ENCODE assay signal across 33 cellular contexts in the genomic region with DNA sequence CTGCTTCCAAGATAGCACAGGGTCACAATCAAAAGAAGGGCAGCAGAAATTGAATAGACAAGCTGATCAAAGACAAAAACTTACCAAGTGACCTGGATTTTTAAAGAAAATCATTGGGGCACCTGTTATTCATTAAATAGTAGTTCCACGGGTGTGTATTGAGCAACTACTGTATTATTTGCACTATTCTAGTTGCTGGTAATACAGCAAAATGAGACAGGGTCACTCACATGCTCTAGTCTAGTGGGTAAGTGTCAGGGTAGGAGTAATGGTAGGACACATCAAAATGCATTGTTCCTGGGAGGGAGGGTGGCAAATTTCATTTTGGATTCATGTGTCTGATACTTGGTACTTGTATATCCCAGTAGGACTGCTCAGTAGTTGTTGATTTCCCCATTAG.
A peak's percentile ranks its signal among the peaks of the same experiment; 100 is the strongest.
DNase-seq lines count a peak whose midpoint lies in the region; ATAC-seq and TF ChIP-seq lines count a peak whose summit lies in the region.
"Had no signal": no experiment of that assay in that cellular context is flagged by ENCODE, and none has a peak within 500 bp of the region (broad histone marks: within the 10 kb centered on the region; RNA-seq: fewer than 3 reads in every experiment).

No MANE protein-coding gene starts in this region.

- H3F3A ChIP-seq in neural cell (ENCODE audit: insufficient read depth, low read length, poor library complexity, severe bottlenecking) = no peaks in the 10 kb centered on the region
- peaks cover 17% of the 10 kb centered on the region for H3F3A ChIP-seq in neural progenitor cell (ENCODE audit: low read depth)

- H3K27ac ChIP-seq in neural cell (ENCODE audit: low read length) = peak overlapping the region; percentile 42
- H3K27ac ChIP-seq in neural progenitor cell = no peak overlapping the region
- H3K27ac ChIP-seq in substantia nigra (ENCODE audit: low read depth, low read length, poor library complexity, severe bottlenecking) = no peak overlapping the region
- H3K27ac ChIP-seq in esophagus squamous epithelium = no peak overlapping the region
- H3K27ac ChIP-seq: 22Rv1; A549; BLaER1; BLaER1 treated with 17β-estradiol and CSF1 and Interleukin-3, amounts not matched to agents 10 nM and 100 nM; C4-2B had no signal

- H3K27me3 ChIP-seq in neural cell (ENCODE audit: insufficient read depth, low read depth, low read length) (no peaks in the 10 kb centered on the region), neural progenitor cell (no peaks in the 10 kb centered on the region), esophagus squamous epithelium (no peaks in the 10 kb centered on the region)
- H3K27me3 ChIP-seq: BE2C; BLaER1; BLaER1 treated with 17β-estradiol and CSF1 and Interleukin-3, amounts not matched to agents 10 nM and 100 nM had no signal

- H3K27me3 Mint-ChIP-seq in neural progenitor cell (ENCODE audit: insufficient read depth, low read depth) = peaks cover 2% of the 10 kb centered on the region

- no peaks in the 10 kb centered on the region for H3K36me3 ChIP-seq in neural cell (ENCODE audit: insufficient read depth, low read length)
- no peaks in the 10 kb centered on the region for H3K36me3 ChIP-seq in neural progenitor cell
- H3K36me3 ChIP-seq in esophagus squamous epithelium = no peaks in the 10 kb centered on the region
- H3K36me3 ChIP-seq: BE2C; BLaER1; BLaER1 treated with 17β-estradiol and CSF1 and Interleukin-3, amounts not matched to agents 10 nM and 100 nM had no signal

- WGBS in esophagus squamous epithelium, 2 donors = 50 to 58% methylated on average over 1 of the region's 1 CpG

- POLR2A ChIA-PET in GM10248 (lab: Yijun Ruan, JAX) = no interaction called here

- DNase-seq in left lobe of liver (ENCODE audit: low spot score) = no peak
- DNase-seq in neural progenitor cell (ENCODE audit: low spot score) = no peak
- no peak for DNase-seq in GM10248 (ENCODE audit: extremely low spot score)
- DNase-seq in substantia nigra (lab: John Stamatoyannopoulos, UW) = no peak
- no peak for DNase-seq in esophagus squamous epithelium (lab: John Stamatoyannopoulos, UW)
- DNase-seq: 8988T; ACHN; AML-193; BE2C; C1 segment of cervical spinal cord; Caco-2; Calu3; CD4-positive, alpha-beta memory T cell; CD4-positive, alpha-beta T cell; CD4-positive, CD25-positive, alpha-beta regulatory T cell; CD8-positive, alpha-beta memory T cell; CD8-positive, alpha-beta T cell; COR-L47; DMS 273 treated with DMSO at 0.1 percent for 48 hours; DMS153; DMS53; DMS79; DMS79 treated with DMSO at 0.1 percent for 48 hours; DND-41; EL had no signal

- H2AFZ ChIP-seq in neural cell (ENCODE audit: low read depth, low read length) (no peak overlapping the region), neural progenitor cell (replicated peaks) (no peak overlapping the region)

- H3K27ac Mint-ChIP-seq in neural progenitor cell = peak overlapping the region; percentile 32
- H3K27ac Mint-ChIP-seq: B cell; CD14-positive monocyte; CD4-positive, alpha-beta memory T cell; CD4-positive, alpha-beta T cell; CD4-positive, CD25-positive, alpha-beta regulatory T cell; CD8-positive, alpha-beta memory T cell; CD8-positive, alpha-beta T cell had no signal

- ATAC-seq in left lobe of liver = peak; percentile 39
- ATAC-seq: A549; CD8-positive, alpha-beta T cell had no signal

- no peak for TF ChIP-seq POLR2A in esophagus squamous epithelium (IDR thresholded peaks at IDR 0.05)

- peaks cover 6% of the 10 kb centered on the region for H3K9me3 Mint-ChIP-seq in neural progenitor cell
- H3K9me3 Mint-ChIP-seq: CD4-positive, alpha-beta T cell; CD8-positive, alpha-beta memory T cell; CD8-positive, alpha-beta T cell had no signal

- H3K4me1 ChIP-seq in neural progenitor cell (peaks cover 17% of the 10 kb centered on the region), esophagus squamous epithelium (no peaks in the 10 kb centered on the region)
- H3K4me1 ChIP-seq: A549; BE2C; BLaER1; BLaER1 treated with 17β-estradiol and CSF1 and Interleukin-3, amounts not matched to agents 10 nM and 100 nM; Caco-2 had no signal

- no peak overlapping the region for H3K4me2 ChIP-seq in neural cell (ENCODE audit: low read length)
- no peak overlapping the region for H3K4me2 ChIP-seq in neural progenitor cell
- H3K4me2 ChIP-seq: A549; BLaER1; BLaER1 treated with 17β-estradiol and CSF1 and Interleukin-3, amounts not matched to agents 10 nM and 100 nM had no signal

- no peaks in the 10 kb centered on the region for H3K9me3 ChIP-seq in neural cell (ENCODE audit: low read length)
- H3K9me3 ChIP-seq in neural progenitor cell (ENCODE audit: low read depth) = no peaks in the 10 kb centered on the region
- H3K9me3 ChIP-seq in esophagus squamous epithelium = no peaks in the 10 kb centered on the region
- H3K9me3 ChIP-seq: A549, BE2C, BLaER1, Caco-2 had no signal

- CTCF ChIA-PET in GM10248 (lab: Yijun Ruan, JAX) = no interaction called here

- no peaks in the 10 kb centered on the region for H3K9me2 ChIP-seq in neural cell (ENCODE audit: insufficient read depth, low read length)

- H3K79me2 ChIP-seq in neural cell (replicated peaks; ENCODE audit: insufficient read depth, low read length) (no peaks in the 10 kb centered on the region), neural progenitor cell (ENCODE audit: low read depth) (no peaks in the 10 kb centered on the region)

- H3K4me3 Mint-ChIP-seq in neural progenitor cell = no peak overlapping the region
- H3K4me3 Mint-ChIP-seq: B cell; CD14-positive monocyte; CD4-positive, alpha-beta memory T cell; CD4-positive, alpha-beta T cell; CD4-positive, CD25-positive, alpha-beta regulatory T cell; CD8-positive, alpha-beta memory T cell; CD8-positive, alpha-beta T cell had no signal

- TF ChIP-seq CTCF in neural cell (IDR thresholded peaks at IDR 0.05; ENCODE audit: poor library complexity, severe bottlenecking) = no peak
- TF ChIP-seq CTCF in neural progenitor cell (IDR thresholded peaks at IDR 0.05) = no peak
- TF ChIP-seq CTCF in GM10248 (IDR thresholded peaks at IDR 0.05; ENCODE audit: control extremely low read depth, extremely low read depth, low read depth, missing control alignments) = no peak
- no peak for TF ChIP-seq CTCF in esophagus squamous epithelium (IDR thresholded peaks at IDR 0.05)

- intact Hi-C loops in esophagus squamous epithelium (cut with DNase I) = no loop called here

- H3K4me3 ChIP-seq in neural cell (ENCODE audit: low read length) = no peak overlapping the region
- no peak overlapping the region for H3K4me3 ChIP-seq in neural progenitor cell
- H3K4me3 ChIP-seq in esophagus squamous epithelium = no peak overlapping the region
- H3K4me3 ChIP-seq: A549; BLaER1; BLaER1 treated with 17β-estradiol and CSF1 and Interleukin-3, amounts not matched to agents 10 nM and 100 nM had no signal

- TF ChIP-seq EP300 in neural cell (conservative IDR thresholded peaks at IDR 0.05; ENCODE audit: poor library complexity, severe bottlenecking) = no peak

- TF ChIP-seq RAD21 in neural cell (conservative IDR thresholded peaks at IDR 0.05) = no peak

- no peaks in the 10 kb centered on the region for H4K20me1 ChIP-seq in neural cell (ENCODE audit: insufficient read depth)
- H4K20me1 ChIP-seq in neural progenitor cell (ENCODE audit: low read depth) = no peaks in the 10 kb centered on the region
- H4K20me1 ChIP-seq: BLaER1; BLaER1 treated with 17β-estradiol and CSF1 and Interleukin-3, amounts not matched to agents 10 nM and 100 nM had no signal

- peaks cover 21% of the 10 kb centered on the region for H3K4me1 Mint-ChIP-seq in neural progenitor cell
- H3K4me1 Mint-ChIP-seq: B cell; CD14-positive monocyte; CD4-positive, alpha-beta memory T cell; CD4-positive, CD25-positive, alpha-beta regulatory T cell; CD8-positive, alpha-beta memory T cell had no signal

- H3K9ac ChIP-seq in neural cell (ENCODE audit: low read length) (no peak overlapping the region), neural progenitor cell (no peak overlapping the region)
- H3K9ac ChIP-seq: BLaER1; BLaER1 treated with 17β-estradiol and CSF1 and Interleukin-3, amounts not matched to agents 10 nM and 100 nM had no signal

- H3K36me3 Mint-ChIP-seq in neural progenitor cell = no peaks in the 10 kb centered on the region
- H3K36me3 Mint-ChIP-seq: CD14-positive monocyte; CD4-positive, alpha-beta memory T cell; CD4-positive, CD25-positive, alpha-beta regulatory T cell; CD8-positive, alpha-beta memory T cell; CD8-positive, alpha-beta T cell had no signal

TF ChIP-seq in neural cell, 6 proteins besides CTCF, POLR2A, EP300 and RAD21:
- TF ChIP-seq POLR2AphosphoS5 (IDR thresholded peaks at IDR 0.05) = no peak
- no peak for TF ChIP-seq SMC3 (conservative IDR thresholded peaks at IDR 0.05; ENCODE audit: poor library complexity)
- TF ChIP-seq TAF1 (IDR thresholded peaks at IDR 0.05; ENCODE audit: low read depth) = no peak
- TF ChIP-seq EZH2 (IDR thresholded peaks at IDR 0.05; ENCODE audit: borderline replicate concordance, insufficient read depth, low read length, poor library complexity, severe bottlenecking) = no peak
- TF ChIP-seq, protein P1, sequence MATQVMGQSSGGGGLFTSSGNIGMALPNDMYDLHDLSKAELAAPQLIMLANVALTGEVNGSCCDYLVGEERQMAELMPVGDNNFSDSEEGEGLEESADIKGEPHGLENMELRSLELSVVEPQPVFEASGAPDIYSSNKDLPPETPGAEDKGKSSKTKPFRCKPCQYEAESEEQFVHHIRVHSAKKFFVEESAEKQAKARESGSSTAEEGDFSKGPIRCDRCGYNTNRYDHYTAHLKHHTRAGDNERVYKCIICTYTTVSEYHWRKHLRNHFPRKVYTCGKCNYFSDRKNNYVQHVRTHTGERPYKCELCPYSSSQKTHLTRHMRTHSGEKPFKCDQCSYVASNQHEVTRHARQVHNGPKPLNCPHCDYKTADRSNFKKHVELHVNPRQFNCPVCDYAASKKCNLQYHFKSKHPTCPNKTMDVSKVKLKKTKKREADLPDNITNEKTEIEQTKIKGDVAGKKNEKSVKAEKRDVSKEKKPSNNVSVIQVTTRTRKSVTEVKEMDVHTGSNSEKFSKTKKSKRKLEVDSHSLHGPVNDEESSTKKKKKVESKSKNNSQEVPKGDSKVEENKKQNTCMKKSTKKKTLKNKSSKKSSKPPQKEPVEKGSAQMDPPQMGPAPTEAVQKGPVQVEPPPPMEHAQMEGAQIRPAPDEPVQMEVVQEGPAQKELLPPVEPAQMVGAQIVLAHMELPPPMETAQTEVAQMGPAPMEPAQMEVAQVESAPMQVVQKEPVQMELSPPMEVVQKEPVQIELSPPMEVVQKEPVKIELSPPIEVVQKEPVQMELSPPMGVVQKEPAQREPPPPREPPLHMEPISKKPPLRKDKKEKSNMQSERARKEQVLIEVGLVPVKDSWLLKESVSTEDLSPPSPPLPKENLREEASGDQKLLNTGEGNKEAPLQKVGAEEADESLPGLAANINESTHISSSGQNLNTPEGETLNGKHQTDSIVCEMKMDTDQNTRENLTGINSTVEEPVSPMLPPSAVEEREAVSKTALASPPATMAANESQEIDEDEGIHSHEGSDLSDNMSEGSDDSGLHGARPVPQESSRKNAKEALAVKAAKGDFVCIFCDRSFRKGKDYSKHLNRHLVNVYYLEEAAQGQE (IDR thresholded peaks at IDR 0.05; ENCODE audit: borderline replicate concordance) = no peak
- no peak for TF ChIP-seq MXI1 (conservative IDR thresholded peaks at IDR 0.05; ENCODE audit: poor library complexity, severe bottlenecking)
